20 cellular contexts compared by ENCODE assay signal in the genomic region with DNA sequence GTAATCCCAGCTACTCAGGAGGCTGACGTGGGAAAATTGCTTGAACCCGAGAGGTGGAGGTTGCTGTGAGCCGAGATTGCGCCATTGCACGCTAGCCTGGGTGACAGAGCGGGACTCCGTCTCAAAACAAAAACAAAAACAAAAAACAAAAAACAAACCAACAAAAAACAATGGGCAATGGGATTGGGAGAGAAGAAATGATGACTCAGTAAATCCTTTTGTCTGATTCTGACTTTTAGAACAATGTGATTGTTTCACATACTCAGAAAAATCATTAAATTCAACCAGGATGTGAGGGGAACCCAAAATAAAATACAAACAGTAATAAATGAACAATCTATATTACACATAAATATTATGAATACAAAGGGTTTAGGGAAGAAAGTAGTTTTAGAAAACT. TPM values are rescaled to one million over a fixed set of nuclear protein-coding genes. Genes with fewer than 3 reads are reported as not detected.
DNase-seq lines count a peak whose midpoint lies in the region; ATAC-seq, FAIRE-seq and TF ChIP-seq lines count a peak whose summit lies in the region.
"Had no signal": no experiment of that assay in that cellular context is flagged by ENCODE, and none has a peak within 500 bp of the region (broad histone marks: within the 10 kb centered on the region; RNA-seq: fewer than 3 reads in every experiment).

No MANE protein-coding gene starts in this region.

- no peaks in the 10 kb centered on the region for H3K4me1 Mint-ChIP-seq in progenitor cell of endocrine pancreas (ENCODE audit: low read depth)

- H3K4me1 ChIP-seq in A549 (0 out of 3 replicates have a peak, but pooled peaks cover 3% of the 10 kb centered on the region), thyroid gland (no peaks in the 10 kb centered on the region)
- H3K4me1 ChIP-seq: HAP-1 had no signal

- no peak for ATAC-seq in A549
- ATAC-seq in GM18520 (IDR thresholded peaks at IDR 0.05; ENCODE audit: unreplicated experiment), result no peak

- no peak for FAIRE-seq in A549 (lab: Jason Lieb, UNC)
- FAIRE-seq: GM19239, H1 had no signal

- no peaks in the 10 kb centered on the region for H3K36me3 ChIP-seq in thyroid gland
- H3K36me3 ChIP-seq: HAP-1 had no signal

- peaks cover 2% of the 10 kb centered on the region for H3K36me3 Mint-ChIP-seq in progenitor cell of endocrine pancreas (ENCODE audit: insufficient read depth)

- H3K27ac ChIP-seq in A549 (no peak overlapping the region), angular gyrus (ENCODE audit: low read depth, low read length) (peak overlapping the region; percentile 92), dorsolateral prefrontal cortex (peak overlapping the region in 58 of 59 donors; percentile 20 to 99 (median 84)), thyroid gland (no peak overlapping the region)
- H3K27ac ChIP-seq: BLaER1 treated with 17β-estradiol and CSF1 and Interleukin-3, amounts not matched to agents 10 nM and 100 nM; HL-60 had no signal

- no peak for TF ChIP-seq EP300 in A549 (IDR thresholded peaks at IDR 0.05)

- TF ChIP-seq RAD21 in A549 (conservative IDR thresholded peaks at IDR 0.05 in 1 of 2, IDR thresholded peaks at IDR 0.05 in 1 of 2), result no peak

- no peaks in the 10 kb centered on the region for H3K9me3 Mint-ChIP-seq in progenitor cell of endocrine pancreas (ENCODE audit: low read depth)
- H3K9me3 Mint-ChIP-seq: CD4-positive, CD25-positive, alpha-beta regulatory T cell; HFFc6; IgD-negative memory B cell had no signal

- CTCF ChIA-PET in A549 (lab: Yijun Ruan, JAX), result interaction anchor here (1.1 kb wide), 1 partner anchor 81 kb away, joined by 3 read pairs; no protein-coding TSS in a partner anchor

- DNase-seq in A549 (ENCODE audit: low read depth in 1 of 2, low spot score in 1 of 2), result no peak
- no peak for DNase-seq in dorsolateral prefrontal cortex
- no peak for DNase-seq in progenitor cell of endocrine pancreas (ENCODE audit: low spot score, unreplicated experiment)
- no peak for DNase-seq in NCI-H2171 (lab: John Stamatoyannopoulos, UW)
- DNase-seq in thyroid gland, result no peak
- DNase-seq: 8988T; ACHN; Calu3; CD4-positive, CD25-positive, alpha-beta regulatory T cell; DMS 273 treated with DMSO at 0.1 percent for 48 hours; HFFc6 had no signal

- H3K27me3 Mint-ChIP-seq in progenitor cell of endocrine pancreas, result no peaks in the 10 kb centered on the region
- H3K27me3 Mint-ChIP-seq: CD4-positive, CD25-positive, alpha-beta regulatory T cell; IgD-negative memory B cell had no signal

- H3K9me3 ChIP-seq in A549 (0 out of 3 replicates have a peak, but pooled peaks cover 4% of the 10 kb centered on the region), thyroid gland (no peaks in the 10 kb centered on the region)
- H3K9me3 ChIP-seq: BLaER1 treated with 17β-estradiol and CSF1 and Interleukin-3, amounts not matched to agents 10 nM and 100 nM; HAP-1 had no signal

- TF ChIP-seq POLR2A in A549 (IDR thresholded peaks at IDR 0.05; ENCODE audit: low read length) (no peak), thyroid gland (IDR thresholded peaks at IDR 0.05) (no peak)

- H3K4me3 Mint-ChIP-seq in progenitor cell of endocrine pancreas (ENCODE audit: low read depth), result no peak overlapping the region
- H3K4me3 Mint-ChIP-seq: CD4-positive, CD25-positive, alpha-beta regulatory T cell; HFFc6; IgD-negative memory B cell had no signal

- TF ChIP-seq CTCF in A549 (IDR thresholded peaks at IDR 0.05), result no peak
- TF ChIP-seq CTCF in dorsolateral prefrontal cortex (IDR thresholded peaks at IDR 0.05 in 54 of 56, conservative IDR thresholded peaks at IDR 0.05 in 2 of 56; ENCODE audit: low read depth in 1 of 56, partially characterized antibody in 56 of 56), result no peak
- no peak for TF ChIP-seq CTCF in progenitor cell of endocrine pancreas (IDR thresholded peaks at IDR 0.05; ENCODE audit: unreplicated experiment)
- TF ChIP-seq CTCF in thyroid gland (IDR thresholded peaks at IDR 0.05), result no peak

- no peak overlapping the region for H3K4me2 ChIP-seq in A549
- H3K4me2 ChIP-seq: BLaER1 treated with 17β-estradiol and CSF1 and Interleukin-3, amounts not matched to agents 10 nM and 100 nM had no signal

- peak overlapping the region; percentile 63 for H3K27ac Mint-ChIP-seq in progenitor cell of endocrine pancreas
- H3K27ac Mint-ChIP-seq: CD4-positive, CD25-positive, alpha-beta regulatory T cell; HFFc6; IgD-negative memory B cell had no signal

- 95% methylated on average over 7 of the region's 7 CpGs for WGBS in A549 (ENCODE audit: missing lambda C conversion rate)
- 96 to 97% methylated on average over 7 of the region's 7 CpGs for WGBS in thyroid gland, 2 donors

- H3K4me3 ChIP-seq in A549 (no peak overlapping the region), dorsolateral prefrontal cortex (peak overlapping the region in 2 of 59 donors; percentile 2 to 39), thyroid gland (replicated peaks in 1 of 3) (no peak overlapping the region)
- H3K4me3 ChIP-seq: BLaER1 treated with 17β-estradiol and CSF1 and Interleukin-3, amounts not matched to agents 10 nM and 100 nM; HAP-1 had no signal

- no peaks in the 10 kb centered on the region for H3K27me3 ChIP-seq in dorsolateral prefrontal cortex
- no peaks in the 10 kb centered on the region for H3K27me3 ChIP-seq in thyroid gland
- H3K27me3 ChIP-seq: BLaER1 treated with 17β-estradiol and CSF1 and Interleukin-3, amounts not matched to agents 10 nM and 100 nM had no signal

- POLR2A ChIA-PET in A549 (lab: Yijun Ruan, JAX), result interaction anchor here (0.6 kb wide), 1 partner anchor 18 kb away, joined by 3 read pairs; no protein-coding TSS in a partner anchor

- intact Hi-C loops in dorsolateral prefrontal cortex (cut with DNase I) (no loop called here), thyroid gland (cut with DNase I) (no loop called here)

TF ChIP-seq in A549, 52 proteins besides CTCF, POLR2A, EP300 and RAD21:
- TF ChIP-seq, protein P1, sequence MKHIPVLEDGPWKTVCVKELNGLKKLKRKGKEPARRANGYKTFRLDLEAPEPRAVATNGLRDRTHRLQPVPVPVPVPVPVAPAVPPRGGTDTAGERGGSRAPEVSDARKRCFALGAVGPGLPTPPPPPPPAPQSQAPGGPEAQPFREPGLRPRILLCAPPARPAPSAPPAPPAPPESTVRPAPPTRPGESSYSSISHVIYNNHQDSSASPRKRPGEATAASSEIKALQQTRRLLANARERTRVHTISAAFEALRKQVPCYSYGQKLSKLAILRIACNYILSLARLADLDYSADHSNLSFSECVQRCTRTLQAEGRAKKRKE (CRISPR knock-in tag; IDR thresholded peaks at IDR 0.05; ENCODE audit: low read depth), result no peak
- TF ChIP-seq, protein P2, sequence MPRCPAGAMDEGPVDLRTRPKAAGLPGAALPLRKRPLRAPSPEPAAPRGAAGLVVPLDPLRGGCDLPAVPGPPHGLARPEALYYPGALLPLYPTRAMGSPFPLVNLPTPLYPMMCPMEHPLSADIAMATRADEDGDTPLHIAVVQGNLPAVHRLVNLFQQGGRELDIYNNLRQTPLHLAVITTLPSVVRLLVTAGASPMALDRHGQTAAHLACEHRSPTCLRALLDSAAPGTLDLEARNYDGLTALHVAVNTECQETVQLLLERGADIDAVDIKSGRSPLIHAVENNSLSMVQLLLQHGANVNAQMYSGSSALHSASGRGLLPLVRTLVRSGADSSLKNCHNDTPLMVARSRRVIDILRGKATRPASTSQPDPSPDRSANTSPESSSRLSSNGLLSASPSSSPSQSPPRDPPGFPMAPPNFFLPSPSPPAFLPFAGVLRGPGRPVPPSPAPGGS (IDR thresholded peaks at IDR 0.05), result no peak
- TF ChIP-seq ESRRA (IDR thresholded peaks at IDR 0.05; ENCODE audit: borderline replicate concordance, low read length), result no peak
- TF ChIP-seq MAFK (IDR thresholded peaks at IDR 0.05; ENCODE audit: partially characterized antibody), result peak; percentile 92

RNA-seq across cellular contexts. Expression of a gene that starts 5.1 kb away (rescaled TPM):
- polyA plus RNA-seq in A549 (2011; rRNA removed), result 5.6 and 6.8 TPM in 2 replicates
- polyA plus RNA-seq in A549 (2012; cell fraction: cytosol; rRNA removed), result 1.8 and 2.4 TPM in 2 replicates
- polyA plus RNA-seq in A549 (2012; cell fraction: nucleus; rRNA removed), result 1.6 and 3.0 TPM in 2 replicates
- polyA plus RNA-seq in A549 (2017; fragmentation: RNase III; extraction: RNeasy Plus Mini Kit Qiagen cat#74134 plus additional on column Dnase treatment), result 4.1 to 4.7 TPM (median 4.5 TPM) in 3 replicates
- 6.2 and 7.9 TPM in 2 replicates for polyA minus RNA-seq in A549 (2011; rRNA and poly(A)+ RNA removed)
- total RNA-seq in dorsolateral prefrontal cortex, result 10 to 100 TPM in 117 of 120 experiments, 1 to 10 TPM in 3; 9.6 to 25.4 (median 14.5) TPM
- 8.2 and 9.0 TPM in 2 replicates for total RNA-seq in progenitor cell of endocrine pancreas
- total RNA-seq in thyroid gland, result 10 to 100 TPM in 1 of 4 donors, 1 to 10 TPM in 3; 7.2 to 13.1 (median 7.4) TPM

RNA-seq across cellular contexts. Expression of a gene that starts 5.5 kb away (rescaled TPM):
- polyA plus RNA-seq in A549 (2011; rRNA removed) (293 and 362 TPM in 2 replicates), A549 (2017; fragmentation: RNase III; extraction: RNeasy Plus Mini Kit Qiagen cat#74134 plus additional on column Dnase treatment) (157 to 197 TPM (median 162 TPM) in 3 replicates)
- polyA plus RNA-seq in A549 (2012; cell fraction: cytosol; rRNA removed), result 39.4 and 46.0 TPM in 2 replicates
- 9.6 and 14.5 TPM in 2 replicates for polyA plus RNA-seq in A549 (2012; cell fraction: nucleus; rRNA removed)
- 68.8 and 82.0 TPM in 2 replicates for polyA minus RNA-seq in A549 (2011; rRNA and poly(A)+ RNA removed)
- total RNA-seq in dorsolateral prefrontal cortex (100 to 1,000 TPM in 1 of 120 experiments, 10 to 100 TPM in 119; 35.9 to 116 (median 55.5) TPM), progenitor cell of endocrine pancreas (99.0 and 101 TPM in 2 replicates), thyroid gland (100 to 1,000 TPM in 1 of 4 donors, 10 to 100 TPM in 3; 69.6 to 127 (median 79.7) TPM)

RNA-seq across cellular contexts. Expression of a gene that starts 57.1 kb away (rescaled TPM):
- polyA plus RNA-seq in A549 (2011; rRNA removed) (not detected in 2 replicates), A549 (2017; fragmentation: RNase III; extraction: RNeasy Plus Mini Kit Qiagen cat#74134 plus additional on column Dnase treatment) (not detected in 3 replicates)
- not detected in 2 replicates for polyA plus RNA-seq in A549 (2012; cell fraction: cytosol; rRNA removed)
- polyA plus RNA-seq in A549 (2012; cell fraction: nucleus; rRNA removed), result not detected in 2 replicates
- not detected in 2 replicates for polyA minus RNA-seq in A549 (2011; rRNA and poly(A)+ RNA removed)
- total RNA-seq in dorsolateral prefrontal cortex (100 to 1,000 TPM in 85 of 120 experiments, 10 to 100 TPM in 35; 37.0 to 216 (median 117) TPM), progenitor cell of endocrine pancreas (not detected in 2 replicates), thyroid gland (10 to 100 TPM in 3 of 4 donors, 1 to 10 TPM in 1; 8.0 to 36.7 (median 21.2) TPM)
- total RNA-seq: Calu3; CD4-positive, CD25-positive, alpha-beta regulatory T cell; Daoy had no signal
- polyA plus RNA-seq: CD4-positive, CD25-positive, alpha-beta regulatory T cell; IgD-negative memory B cell had no signal

Comparison
In these comparisons a context has a peak if more than half of its experiments do, and no peak if none do; other contexts are left out.
1. H3K27ac ChIP-seq: peak in angular gyrus (single experiment) and dorsolateral prefrontal cortex (58 of 59); none in A549 (0 of 2) and thyroid gland (0 of 3).